ENCODE assay signal across 22 cellular contexts in genomic region chr5:133727636-133728035, GRCh38.
"Had no signal": no experiment of that assay in that cellular context is flagged by ENCODE, and none has a peak within 500 bp of the region (broad histone marks: within the 10 kb centered on the region; RNA-seq: fewer than 3 reads in every experiment).

No MANE protein-coding gene starts in this region.

- H3K9me3 Mint-ChIP-seq: activated naive CD4-positive, alpha-beta T cell treated with anti-CD3 and anti-CD28 coated beads, Interleukin-2, amount 10 ng/mL, durations not matched to agents 7 days and 5 days had no signal

- ATAC-seq: activated CD4-positive, CD25-positive, alpha-beta regulatory T cell treated with anti-CD3 and anti-CD28 coated beads, Interleukin-2, amount 50 U/mL, for 24 hours; activated CD8-positive, alpha-beta T cell treated with anti-CD3 and anti-CD28 coated beads for 36 hours; activated T-helper 17 cell treated with anti-CD3 and anti-CD28 coated beads, Interleukin-2, amount 50 U/mL, for 72 hours; K562; PC-3 had no signal

- H3K36me3 ChIP-seq: brain microvascular endothelial cell had no signal

- DNase-seq: activated CD4-positive, alpha-beta T cell treated with anti-CD3 and anti-CD28 coated beads for 4 hours; activated CD8-positive, alpha-beta T cell treated with anti-CD3 and anti-CD28 coated beads for 36 hours; activated gamma-delta T cell treated with Interleukin-2 at 50 U/mL for 16 hours; activated naive CD4-positive, alpha-beta T cell treated with anti-CD3 and anti-CD28 coated beads, Interleukin-2, amount 10 ng/mL, durations not matched to agents 7 days and 5 days; activated naive CD8-positive, alpha-beta T cell treated with anti-CD3 and anti-CD28 coated beads for 36 hours; activated T-cell treated with anti-CD3 and anti-CD28 coated beads, Interleukin-2, amount 50 U/mL, for 48 hours; brain microvascular endothelial cell; Karpas-422; MM.1S; NCI-H1105; NCI-H1436; NCI-H187; NCI-H2081 treated with DMSO at 0.1 percent for 48 hours; NCI-H446; NCI-H524; PC-3; SHP77 treated with DMSO at 0.1 percent for 48 hours had no signal

- H3K4me1 Mint-ChIP-seq: activated naive CD4-positive, alpha-beta T cell treated with anti-CD3 and anti-CD28 coated beads, Interleukin-2, amount 10 ng/mL, durations not matched to agents 7 days and 5 days; activated naive CD8-positive, alpha-beta T cell treated with anti-CD3 and anti-CD28 coated beads for 36 hours; activated T-helper 17 cell treated with anti-CD3 and anti-CD28 coated beads, Interleukin-2, amount 50 U/mL, for 72 hours had no signal

- H3K27ac ChIP-seq: brain microvascular endothelial cell had no signal

- H3K4me3 ChIP-seq: K562 had no signal

- H3K27me3 ChIP-seq: brain microvascular endothelial cell had no signal

- FAIRE-seq: K562, RCC 7860 had no signal

- H3K27ac Mint-ChIP-seq: activated CD8-positive, alpha-beta T cell treated with anti-CD3 and anti-CD28 coated beads for 36 hours; activated naive CD4-positive, alpha-beta T cell treated with anti-CD3 and anti-CD28 coated beads, Interleukin-2, amount 10 ng/mL, durations not matched to agents 7 days and 5 days; activated naive CD8-positive, alpha-beta T cell treated with anti-CD3 and anti-CD28 coated beads for 36 hours; activated T-helper 17 cell treated with anti-CD3 and anti-CD28 coated beads, Interleukin-2, amount 50 U/mL, for 72 hours; T-helper 1 cell treated with Interleukin-12 subunit alpha and Interleukin-12 subunit beta and Interleukin-4 antibody, amounts not matched to agents 30 μg/mL and 1 μg/mL, for 36 hours had no signal

- H3K4me3 Mint-ChIP-seq: activated CD8-positive, alpha-beta T cell treated with anti-CD3 and anti-CD28 coated beads for 36 hours; activated naive CD4-positive, alpha-beta T cell treated with anti-CD3 and anti-CD28 coated beads, Interleukin-2, amount 10 ng/mL, durations not matched to agents 7 days and 5 days; activated naive CD8-positive, alpha-beta T cell treated with anti-CD3 and anti-CD28 coated beads for 36 hours; activated T-helper 17 cell treated with anti-CD3 and anti-CD28 coated beads, Interleukin-2, amount 50 U/mL, for 72 hours; T-helper 1 cell treated with Interleukin-12 subunit alpha and Interleukin-12 subunit beta and Interleukin-4 antibody, amounts not matched to agents 30 μg/mL and 1 μg/mL, for 36 hours had no signal

- H3K36me3 Mint-ChIP-seq: activated naive CD4-positive, alpha-beta T cell treated with anti-CD3 and anti-CD28 coated beads, Interleukin-2, amount 10 ng/mL, durations not matched to agents 7 days and 5 days; activated naive CD8-positive, alpha-beta T cell treated with anti-CD3 and anti-CD28 coated beads for 36 hours had no signal
